24 cellular contexts compared by ENCODE assay signal in the genomic region with DNA sequence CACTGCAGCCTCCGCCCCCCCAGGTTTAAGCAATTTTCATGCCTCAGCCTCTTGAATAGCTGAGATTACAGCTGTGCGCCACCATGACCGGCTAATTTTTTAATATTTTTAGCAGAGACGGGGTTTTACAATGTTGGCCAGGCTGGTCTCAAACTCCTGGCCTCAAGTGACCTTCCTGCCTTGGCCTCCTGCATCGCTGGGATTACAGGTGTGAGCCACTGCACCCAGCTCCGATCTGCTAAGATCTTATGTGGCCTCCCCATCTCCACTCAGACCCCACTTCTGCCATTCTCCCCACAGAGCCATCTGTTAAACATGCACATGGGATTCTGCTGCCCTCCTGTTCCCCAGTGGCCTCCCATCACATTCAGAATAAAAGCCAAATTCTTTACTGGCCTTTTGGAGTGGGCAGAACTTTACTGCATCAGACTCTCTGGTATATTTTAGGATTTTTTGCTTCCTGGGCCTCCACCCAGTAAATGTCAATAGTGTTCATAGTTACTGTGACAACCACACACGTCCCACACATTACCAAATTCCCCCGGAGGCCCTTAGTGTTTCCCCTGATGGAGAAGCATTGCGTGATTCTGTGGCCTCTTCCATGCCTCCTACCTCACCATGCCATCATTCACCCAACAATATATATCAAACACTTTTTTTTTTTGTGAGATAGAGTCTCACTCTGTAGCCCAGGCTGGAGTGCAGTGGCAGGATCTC.
DNase-seq lines count a peak whose midpoint lies in the region; ATAC-seq and TF ChIP-seq lines count a peak whose summit lies in the region.
"Had no signal": no experiment of that assay in that cellular context is flagged by ENCODE, and none has a peak within 500 bp of the region (broad histone marks: within the 10 kb centered on the region; RNA-seq: fewer than 3 reads in every experiment).

No MANE protein-coding gene starts in this region.

- DNase-seq in activated naive CD8-positive, alpha-beta T cell treated with anti-CD3 and anti-CD28 coated beads, Interleukin-2, amount 50 U/mL, for 24 hours = no peak
- DNase-seq in activated naive CD8-positive, alpha-beta T cell treated with anti-CD3 and anti-CD28 coated beads for 36 hours = no peak
- DNase-seq in SJSA1 (ENCODE audit: low read depth in 1 of 2, low spot score in 2 of 2) = peak; percentile 53 to 83
- DNase-seq in fibroblast of mammary gland (ENCODE audit: low read depth) = peak; percentile 21
- peak; percentile 20 for DNase-seq in stromal cell of bone marrow (ENCODE audit: low read depth)
- no peak for DNase-seq in SHP77 treated with DMSO at 0.1 percent for 48 hours (lab: John Stamatoyannopoulos, UW)
- DNase-seq in stimulated activated CD8-positive, alpha-beta memory T cell treated with anti-CD3 and anti-CD28 coated beads, Interleukin-4, amount 100 ng/mL, for 48 hours = no peak
- DNase-seq: activated CD4-positive, alpha-beta T cell treated with anti-CD3 and anti-CD28 coated beads for 1 hour; activated effector memory CD4-positive, alpha-beta T cell treated with anti-CD3 and anti-CD28 coated beads, Interleukin-2, amount 50 U/mL, for 16 hours; adrenal gland; CD4-positive, alpha-beta memory T cell; foreskin keratinocyte; hippocampal formation; left ventricle myocardium inferior; midbrain; natural killer cell; NCI-H187 treated with DMSO at 0.1 percent for 48 hours; Right ventricle myocardium superior; stimulated activated CD4-positive, alpha-beta T cell treated with anti-CD3 and anti-CD28 coated beads, Interleukin-12 subunit alpha, Interleukin-12 subunit beta, amount 100 ng/mL, for 4 hours; stimulated activated CD4-positive, alpha-beta T cell treated with anti-CD3 and anti-CD28 coated beads, Interleukin-4, amount 100 ng/mL, for 4 hours; substantia nigra; T-cell had no signal

- H3K27me3 ChIP-seq in SJSA1 (replicated peaks) = peaks cover 35% of the 10 kb centered on the region
- H3K27me3 ChIP-seq: adrenal gland, foreskin keratinocyte had no signal

- H3K36me3 Mint-ChIP-seq in activated naive CD8-positive, alpha-beta T cell treated with anti-CD3 and anti-CD28 coated beads, Interleukin-2, amount 50 U/mL, for 24 hours (ENCODE audit: low read depth) = no peaks in the 10 kb centered on the region
- peaks cover 6% of the 10 kb centered on the region for H3K36me3 Mint-ChIP-seq in activated naive CD8-positive, alpha-beta T cell treated with anti-CD3 and anti-CD28 coated beads for 36 hours
- H3K36me3 Mint-ChIP-seq: natural killer cell had no signal

- H3K36me3 ChIP-seq in SJSA1 = no peaks in the 10 kb centered on the region
- H3K36me3 ChIP-seq: adrenal gland, left ventricle myocardium inferior had no signal

- H3K27me3 Mint-ChIP-seq in activated naive CD8-positive, alpha-beta T cell treated with anti-CD3 and anti-CD28 coated beads, Interleukin-2, amount 50 U/mL, for 24 hours = no peaks in the 10 kb centered on the region
- no peaks in the 10 kb centered on the region for H3K27me3 Mint-ChIP-seq in activated naive CD8-positive, alpha-beta T cell treated with anti-CD3 and anti-CD28 coated beads for 36 hours
- H3K27me3 Mint-ChIP-seq: CD4-positive, alpha-beta memory T cell had no signal

- H3K4me3 ChIP-seq in SJSA1 (no peak overlapping the region), fibroblast of mammary gland (ENCODE audit: control insufficient read depth, low read depth, low read length) (no peak overlapping the region)
- H3K4me3 ChIP-seq: adrenal gland, GM23338, left ventricle myocardium inferior had no signal

- no peaks in the 10 kb centered on the region for H3K4me1 ChIP-seq in SJSA1 (replicated peaks)
- H3K4me1 ChIP-seq: adrenal gland, foreskin keratinocyte, left ventricle myocardium inferior had no signal

- no peak for TF ChIP-seq CTCF in fibroblast of mammary gland (conservative IDR thresholded peaks at IDR 0.05; ENCODE audit: control insufficient read depth, insufficient read depth, low read depth, low read length)

- ATAC-seq in activated naive CD8-positive, alpha-beta T cell treated with anti-CD3 and anti-CD28 coated beads, Interleukin-2, amount 50 U/mL, for 24 hours = peak; percentile 65
- ATAC-seq in GM21447 (IDR thresholded peaks at IDR 0.05; ENCODE audit: unreplicated experiment) = no peak
- ATAC-seq: foreskin keratinocyte, GM23338, T-cell had no signal

- no peak overlapping the region for H3K4me3 Mint-ChIP-seq in activated naive CD8-positive, alpha-beta T cell treated with anti-CD3 and anti-CD28 coated beads, Interleukin-2, amount 50 U/mL, for 24 hours
- H3K4me3 Mint-ChIP-seq in activated naive CD8-positive, alpha-beta T cell treated with anti-CD3 and anti-CD28 coated beads for 36 hours = no peak overlapping the region
- H3K4me3 Mint-ChIP-seq: CD4-positive, alpha-beta memory T cell; GM23338; natural killer cell; T-cell had no signal

- no peaks in the 10 kb centered on the region for H3K9me3 Mint-ChIP-seq in activated naive CD8-positive, alpha-beta T cell treated with anti-CD3 and anti-CD28 coated beads, Interleukin-2, amount 50 U/mL, for 24 hours
- no peaks in the 10 kb centered on the region for H3K9me3 Mint-ChIP-seq in activated naive CD8-positive, alpha-beta T cell treated with anti-CD3 and anti-CD28 coated beads for 36 hours
- H3K9me3 Mint-ChIP-seq: natural killer cell, T-cell had no signal

- no peak overlapping the region for H3K27ac ChIP-seq in SJSA1
- H3K27ac ChIP-seq: adrenal gland, foreskin keratinocyte, left ventricle myocardium inferior had no signal

- H3K4me1 Mint-ChIP-seq in activated naive CD8-positive, alpha-beta T cell treated with anti-CD3 and anti-CD28 coated beads, Interleukin-2, amount 50 U/mL, for 24 hours = peaks cover 5% of the 10 kb centered on the region
- H3K4me1 Mint-ChIP-seq in activated naive CD8-positive, alpha-beta T cell treated with anti-CD3 and anti-CD28 coated beads for 36 hours = peaks cover 3% of the 10 kb centered on the region
- H3K4me1 Mint-ChIP-seq: CD4-positive, alpha-beta memory T cell; GM23338; natural killer cell; T-cell had no signal

- H3K9me3 ChIP-seq in SJSA1 (replicated peaks) = peaks cover 37% of the 10 kb centered on the region
- H3K9me3 ChIP-seq: adrenal gland, left ventricle myocardium inferior had no signal

- H3K27ac Mint-ChIP-seq in activated naive CD8-positive, alpha-beta T cell treated with anti-CD3 and anti-CD28 coated beads, Interleukin-2, amount 50 U/mL, for 24 hours = peak overlapping the region; percentile 53
- H3K27ac Mint-ChIP-seq in activated naive CD8-positive, alpha-beta T cell treated with anti-CD3 and anti-CD28 coated beads for 36 hours = no peak overlapping the region
- H3K27ac Mint-ChIP-seq: CD4-positive, alpha-beta memory T cell; GM23338; natural killer cell; T-cell had no signal

Comparison
In these comparisons a context has a peak if more than half of its experiments do, and no peak if none do; other contexts are left out.
1. DNase-seq: peak in SJSA1 (2 of 2), fibroblast of mammary gland (single experiment) and stromal cell of bone marrow (single experiment); none in activated naive CD8-positive, alpha-beta T cell treated with anti-CD3 and anti-CD28 coated beads, Interleukin-2, amount 50 U/mL, for 24 hours (single experiment), activated naive CD8-positive, alpha-beta T cell treated with anti-CD3 and anti-CD28 coated beads for 36 hours (single experiment), SHP77 treated with DMSO at 0.1 percent for 48 hours (single experiment) and stimulated activated CD8-positive, alpha-beta memory T cell treated with anti-CD3 and anti-CD28 coated beads, Interleukin-4, amount 100 ng/mL, for 48 hours (single experiment).